In genomic region chr10:74419491-74420466, GRCh38 we compare ENCODE assay signal across 9 cellular contexts.
DNase-seq lines count a peak whose midpoint lies in the region; ATAC-seq, FAIRE-seq and TF ChIP-seq lines count a peak whose summit lies in the region.
"Had no signal": no experiment of that assay in that cellular context is flagged by ENCODE, and none has a peak within 500 bp of the region (broad histone marks: within the 10 kb centered on the region; RNA-seq: fewer than 3 reads in every experiment).

No MANE protein-coding gene starts in this region.

- peaks cover 16% of the 10 kb centered on the region for H3K4me1 Mint-ChIP-seq in activated T-cell treated with anti-CD3 and anti-CD28 coated beads, Interleukin-2, amount 50 U/mL, for 24 hours (ENCODE audit: low read depth)
- H3K4me1 Mint-ChIP-seq: central memory CD8-positive, alpha-beta T cell had no signal

- TF ChIP-seq EP300 in transverse colon (IDR thresholded peaks at IDR 0.05; ENCODE audit: low read depth) = no peak

- H3K9me3 Mint-ChIP-seq in activated T-cell treated with anti-CD3 and anti-CD28 coated beads, Interleukin-2, amount 50 U/mL, for 24 hours = no peaks in the 10 kb centered on the region
- H3K9me3 Mint-ChIP-seq: central memory CD8-positive, alpha-beta T cell had no signal

- in situ Hi-C loops in transverse colon (cut with MboI; ENCODE audit: low pct_ligation_motif_present in 1 of 4, low pct_unique_long_range_greater_than_20kb in 1 of 4, low sequenced_read_pairs in 3 of 4) = no loop called here

- TF ChIP-seq CTCF in cardiac muscle cell (IDR thresholded peaks at IDR 0.05; ENCODE audit: low read depth, low read length) = peak; percentile 47
- TF ChIP-seq CTCF in kidney (IDR thresholded peaks at IDR 0.05; ENCODE audit: borderline replicate concordance, extremely low read depth, insufficient read depth) = peak; percentile 20
- TF ChIP-seq CTCF in transverse colon (IDR thresholded peaks at IDR 0.05) = peak; percentile 44 to 48 (median 45)

- H3K4me3 ChIP-seq in cardiac muscle cell (no peak overlapping the region), kidney (ENCODE audit: low read length in 2 of 2) (no peak overlapping the region), transverse colon (no peak overlapping the region)

- intact Hi-C loops in cardiac septum (cut with DNase I) = no loop called here
- intact Hi-C loops in kidney (cut with DNase I) = no loop called here
- intact Hi-C loops in transverse colon (cut with DNase I; ENCODE audit: low total_unique reads) = loop anchor here (2.0 kb wide), 1 partner anchor 679 kb away; a partner anchor contains a TSS

- H3K27me3 Mint-ChIP-seq in activated T-cell treated with anti-CD3 and anti-CD28 coated beads, Interleukin-2, amount 50 U/mL, for 24 hours = no peaks in the 10 kb centered on the region
- H3K27me3 Mint-ChIP-seq: central memory CD8-positive, alpha-beta T cell had no signal

- H3K36me3 ChIP-seq in cardiac muscle cell (no peaks in the 10 kb centered on the region), kidney (ENCODE audit: control insufficient read depth in 1 of 2, insufficient read depth in 2 of 2, low read length in 2 of 2) (no peaks in the 10 kb centered on the region), transverse colon (no peaks in the 10 kb centered on the region)

- no peak overlapping the region for H3K9ac ChIP-seq in kidney (ENCODE audit: low read length in 2 of 2)

- DNase-seq in cardiac muscle cell (ENCODE audit: low read depth in 1 of 2, low spot score in 1 of 2) (peak in 1 of 2 donors; percentile 15), cardiac septum (ENCODE audit: low spot score) (no peak), NCI-H2171 treated with DMSO at 0.1 percent for 48 hours (lab: John Stamatoyannopoulos, UW) (peak; percentile 77), kidney (no peak), transverse colon (peak; percentile 16), NCI-H226 (no peak)
- no peak for DNase-seq in activated T-cell treated with anti-CD3 and anti-CD28 coated beads, Interleukin-2, amount 50 U/mL, for 24 hours

- 68 to 73% methylated on average over 3 of the region's 3 CpGs for WGBS in transverse colon (ENCODE audit: low coverage in 1 of 2), 2 donors

- peaks cover 43% of the 10 kb centered on the region for H3K36me3 Mint-ChIP-seq in activated T-cell treated with anti-CD3 and anti-CD28 coated beads, Interleukin-2, amount 50 U/mL, for 24 hours (ENCODE audit: low read depth)

- peak overlapping the region; percentile 40 for H3K27ac Mint-ChIP-seq in activated T-cell treated with anti-CD3 and anti-CD28 coated beads, Interleukin-2, amount 50 U/mL, for 24 hours

- H3K27me3 ChIP-seq in cardiac muscle cell (no peaks in the 10 kb centered on the region), transverse colon (no peaks in the 10 kb centered on the region)

- no peak overlapping the region for H3K4me3 Mint-ChIP-seq in activated T-cell treated with anti-CD3 and anti-CD28 coated beads, Interleukin-2, amount 50 U/mL, for 24 hours
- H3K4me3 Mint-ChIP-seq: central memory CD8-positive, alpha-beta T cell had no signal

- H3K27ac ChIP-seq in cardiac muscle cell (no peak overlapping the region), kidney (ENCODE audit: low read depth in 2 of 2, low read length in 2 of 2) (no peak overlapping the region), transverse colon (no peak overlapping the region)

- no peak for ATAC-seq in HG03571 (IDR thresholded peaks at IDR 0.05; ENCODE audit: unreplicated experiment)

- H3K4me1 ChIP-seq in cardiac muscle cell (ENCODE audit: low read depth) = peaks cover 32% of the 10 kb centered on the region
- no peaks in the 10 kb centered on the region for H3K4me1 ChIP-seq in kidney (ENCODE audit: control insufficient read depth in 1 of 2, insufficient read depth in 1 of 2, low read depth in 1 of 2, low read length in 2 of 2)
- no peaks in the 10 kb centered on the region for H3K4me1 ChIP-seq in transverse colon

- no peak for TF ChIP-seq POLR2A in transverse colon (IDR thresholded peaks at IDR 0.05)

- no peak for FAIRE-seq in kidney (lab: Jason Lieb, UNC)

- H3K9me3 ChIP-seq in cardiac muscle cell (ENCODE audit: low read depth) (no peaks in the 10 kb centered on the region), kidney (ENCODE audit: control insufficient read depth in 1 of 2, low read length in 2 of 2) (no peaks in the 10 kb centered on the region), transverse colon (no peaks in the 10 kb centered on the region)

Comparison
In these comparisons a context has a peak if more than half of its experiments do, and no peak if none do; other contexts are left out.
1. DNase-seq: peak in NCI-H2171 treated with DMSO at 0.1 percent for 48 hours (single experiment) and transverse colon (single experiment); none in cardiac septum (single experiment), activated T-cell treated with anti-CD3 and anti-CD28 coated beads, Interleukin-2, amount 50 U/mL, for 24 hours (single experiment), kidney (single experiment) and NCI-H226 (single experiment).
2. Peak in every context shown above with its lines, with median percentiles within 50 percentile points of each other: CTCF ChIP-seq.